7 cellular contexts compared by ENCODE assay signal in the genomic region with DNA sequence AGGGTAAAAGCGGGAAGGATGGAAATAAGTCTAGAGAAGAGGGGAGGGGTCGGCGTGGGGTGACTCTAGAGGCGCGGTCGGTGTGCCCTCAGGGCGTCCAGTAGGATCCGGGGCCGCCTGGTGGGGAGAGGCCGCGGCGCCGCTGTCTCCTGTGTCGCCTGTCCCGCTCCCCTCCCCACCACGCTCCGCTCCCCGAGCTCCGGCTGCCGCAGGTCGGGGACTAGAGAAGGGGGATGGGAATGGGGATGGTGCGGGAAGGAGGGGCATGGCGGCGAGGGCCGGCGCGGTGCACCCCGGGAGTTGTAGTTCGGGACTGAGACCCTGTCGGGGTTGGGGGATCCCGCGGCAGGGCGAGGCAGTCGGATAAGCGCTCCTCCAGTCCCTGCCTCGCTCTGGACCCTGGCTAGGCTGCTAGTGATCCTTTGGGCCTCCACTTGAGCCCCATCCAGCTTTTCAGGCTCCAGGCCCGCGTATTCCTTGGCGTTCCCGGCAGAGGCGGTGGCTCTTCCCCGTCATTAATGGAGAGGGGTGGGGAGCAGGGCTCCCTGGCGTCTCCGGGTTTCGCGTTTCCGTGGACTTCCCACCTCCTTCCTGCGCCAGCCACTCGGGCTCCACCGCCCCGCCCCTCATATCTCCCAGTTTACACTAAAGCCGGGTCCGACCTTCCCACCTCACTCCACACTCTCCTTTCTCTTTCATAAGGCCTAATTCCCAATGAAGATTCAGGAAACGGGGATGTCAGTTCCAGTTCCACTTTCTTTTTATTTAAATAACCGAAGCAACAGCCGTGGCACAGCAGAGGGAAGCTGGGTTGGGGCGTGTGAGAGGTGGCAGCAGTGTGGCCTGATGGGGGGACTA. TPM values are rescaled to one million over a fixed set of nuclear protein-coding genes. Genes with fewer than 3 reads are reported as not detected.
DNase-seq lines count a peak whose midpoint lies in the region; ATAC-seq, FAIRE-seq and TF ChIP-seq lines count a peak whose summit lies in the region.

A gene with protein sequence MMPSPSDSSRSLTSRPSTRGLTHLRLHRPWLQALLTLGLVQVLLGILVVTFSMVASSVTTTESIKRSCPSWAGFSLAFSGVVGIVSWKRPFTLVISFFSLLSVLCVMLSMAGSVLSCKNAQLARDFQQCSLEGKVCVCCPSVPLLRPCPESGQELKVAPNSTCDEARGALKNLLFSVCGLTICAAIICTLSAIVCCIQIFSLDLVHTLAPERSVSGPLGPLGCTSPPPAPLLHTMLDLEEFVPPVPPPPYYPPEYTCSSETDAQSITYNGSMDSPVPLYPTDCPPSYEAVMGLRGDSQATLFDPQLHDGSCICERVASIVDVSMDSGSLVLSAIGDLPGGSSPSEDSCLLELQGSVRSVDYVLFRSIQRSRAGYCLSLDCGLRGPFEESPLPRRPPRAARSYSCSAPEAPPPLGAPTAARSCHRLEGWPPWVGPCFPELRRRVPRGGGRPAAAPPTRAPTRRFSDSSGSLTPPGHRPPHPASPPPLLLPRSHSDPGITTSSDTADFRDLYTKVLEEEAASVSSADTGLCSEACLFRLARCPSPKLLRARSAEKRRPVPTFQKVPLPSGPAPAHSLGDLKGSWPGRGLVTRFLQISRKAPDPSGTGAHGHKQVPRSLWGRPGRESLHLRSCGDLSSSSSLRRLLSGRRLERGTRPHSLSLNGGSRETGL (minus strand): TSS at position 241 of the 858 bp plus-strand sequence. CDS start 606 bp downstream, outside the sequence.

- H4K20me1 ChIP-seq in H1 (replicated peaks in 1 of 2; ENCODE audit: control insufficient read depth in 1 of 2, insufficient read depth in 2 of 2, low read length in 2 of 2), result peaks cover 0 to 4% of the 10 kb centered on the region in 2 experiments

- no peak within 1 kb of the TSS for H3K23ac ChIP-seq in H1 (ENCODE audit: insufficient read length)

- H2AK5ac ChIP-seq in H1 (ENCODE audit: low read depth, low read length), result peak within 1 kb of the TSS; percentile 85; the same call in 1 of the 2 replicates

- peaks cover 14% of the 10 kb centered on the region for H3K36me3 Mint-ChIP-seq in memory B cell

- H4K91ac ChIP-seq in H1 (replicated peaks; ENCODE audit: insufficient read length, low read length), result peak within 1 kb of the TSS; percentile 87

- no peaks in the 10 kb centered on the region for H3K9me3 ChIP-seq in H1 (ENCODE audit: insufficient read depth in 2 of 2, low read depth in 1 of 2, low read length in 1 of 2)

- H3K27me3 ChIP-seq in H1 (replicated peaks in 1 of 4; ENCODE audit: control insufficient read depth in 3 of 4, extremely low read depth in 1 of 4, insufficient read depth in 3 of 4, low read length in 3 of 4), result no peaks in the 10 kb centered on the region

- H4K8ac ChIP-seq in H1 (ENCODE audit: extremely low read depth, insufficient read depth, low read length), result peak within 1 kb of the TSS; percentile 45

- peak within 1 kb of the TSS; percentile 90 for H3K4me3 Mint-ChIP-seq in memory B cell

- peak within 1 kb of the TSS; percentile 79 to 88 for H3K4me2 ChIP-seq in H1 (ENCODE audit: insufficient read depth in 1 of 2, low read depth in 2 of 2, low read length in 2 of 2)

- FAIRE-seq in GM18507 (lab: Jason Lieb, UNC), result peak; percentile 93
- no peak for FAIRE-seq in H1 (lab: Jason Lieb, UNC)

- H3K27ac Mint-ChIP-seq in memory B cell, result peak within 1 kb of the TSS; percentile 81

- 0 out of 2 replicates have a peak, but pooled peaks cover 2% of the 10 kb centered on the region for H3K79me1 ChIP-seq in H1 (ENCODE audit: low read depth, low read length)

- H3K56ac ChIP-seq in H1 (replicated peaks; ENCODE audit: insufficient read length, low read depth, low read length), result peak within 1 kb of the TSS; percentile 70

- peak within 1 kb of the TSS; percentile 50; the same call in 1 of the 2 replicates for H2BK12ac ChIP-seq in H1 (ENCODE audit: low read depth, low read length)

- H3K9me3 Mint-ChIP-seq in memory B cell, result no peaks in the 10 kb centered on the region

- H3K27me3 Mint-ChIP-seq in memory B cell, result no peaks in the 10 kb centered on the region

- H2BK5ac ChIP-seq in H1 (ENCODE audit: low read depth, low read length), result peak within 1 kb of the TSS; percentile 81

- H3K18ac ChIP-seq in H1 (ENCODE audit: extremely low read depth, low read length), result peak within 1 kb of the TSS; percentile 95

- CTCF ChIA-PET in H1 (lab: Charles Lee; ENCODE audit: partially characterized antibody), result interaction anchor here (0.6 to 15.2 kb wide), 9 partner anchors 8 to 1205 kb away, joined by 3 to 227 read pairs (median 3); partner anchors contain the start of genes CLK2, FDPS and RUSC1

- peak within 1 kb of the TSS; percentile 63 for H4K5ac ChIP-seq in H1 (ENCODE audit: insufficient read length, low read depth, low read length)

- no peak within 1 kb of the TSS for H2AFZ ChIP-seq in H1 (ENCODE audit: low read length)

- 12% methylated on average over 22 of the region's 57 CpGs; no CpG with 5 or more reads in 1 of the 2 experiments for WGBS in H1 (ENCODE audit: extremely low coverage in 1 of 2, insufficient coverage in 1 of 2, insufficient read length in 1 of 2, insufficient replicate concordance in 2 of 2, low coverage in 1 of 2, low lambda C conversion rate in 2 of 2, missing lambda C conversion rate in 1 of 2), 2 experiments

- H3K79me2 ChIP-seq in H1 (ENCODE audit: control insufficient read depth in 1 of 2, insufficient read depth in 2 of 2, low read length in 2 of 2), result 0 out of 4 replicates have a peak, but pooled peaks cover 0 to 6% of the 10 kb centered on the region in 2 experiments

- ATAC-seq in memory B cell (ENCODE audit: low read depth), result peak; percentile 63

- peaks cover 0 to 6% (median 2%) of the 10 kb centered on the region in 4 experiments; a peak in 2 of 8 replicates for H3K36me3 ChIP-seq in H1 (ENCODE audit: control insufficient read depth in 2 of 4, insufficient read depth in 4 of 4, low read length in 3 of 4)

- H3K4me1 Mint-ChIP-seq in memory B cell, result peaks cover 35% of the 10 kb centered on the region

- H3K23me2 ChIP-seq in H1 (ENCODE audit: low read depth, low read length), result peaks cover 12% of the 10 kb centered on the region; the same call in 1 of the 2 replicates

- POLR2A ChIA-PET in H1 (lab: Charles Lee; ENCODE audit: partially characterized antibody), result interaction anchor here (0.5 to 3.0 kb wide), 15 partner anchors 10 to 1420 kb away, joined by 3 to 19 read pairs (median 5); partner anchors contain the start of genes CLK2, HCN3, MTX1 and RUSC1

- H3K9ac ChIP-seq in H1 (replicated peaks in 1 of 4; ENCODE audit: extremely low read depth in 1 of 4, low read depth in 3 of 4, low read length in 3 of 4), result peak within 1 kb of the TSS; percentile 14 to 75 (median 37); a peak in 6 of 7 replicates

- no peak for TF ChIP-seq RAD21 in H1 (IDR thresholded peaks at IDR 0.05 in 1 of 2, conservative IDR thresholded peaks at IDR 0.05 in 1 of 2; ENCODE audit: low read depth in 2 of 2, low read length in 2 of 2)

- TF ChIP-seq POLR2A in H1 (IDR thresholded peaks at IDR 0.05; ENCODE audit: control extremely low read depth in 1 of 2, low read depth in 2 of 2, low read length in 2 of 2), result no peak; a peak in 2 of 3 replicates

- H3K4me1 ChIP-seq in H1 (replicated peaks in 1 of 4; ENCODE audit: control insufficient read depth in 3 of 4, insufficient read depth in 4 of 4, low read length in 3 of 4), result peaks cover 0 to 26% (median 16%) of the 10 kb centered on the region in 4 experiments; a peak in 6 of 7 replicates

- no peak within 1 kb of the TSS for H2BK120ac ChIP-seq in H1 (replicated peaks; ENCODE audit: low read depth, low read length)

- TF ChIP-seq CTCF in H1 (IDR thresholded peaks at IDR 0.05; ENCODE audit: control extremely low read depth in 1 of 3, insufficient read depth in 1 of 3, low read depth in 1 of 3, low read length in 3 of 3), result no peak

- peak within 1 kb of the TSS; percentile 21 for H3K14ac ChIP-seq in H1 (ENCODE audit: insufficient read length)

- DNase-seq in GM18507 (ENCODE audit: extremely low spot score, insufficient read length, low read depth) (peak; percentile 82), HK-2 (ENCODE audit: unreplicated experiment) (peak; percentile 76), NOMO-1 treated with DMSO at 0.1 percent for 48 hours (lab: John Stamatoyannopoulos, UW; ENCODE audit: unreplicated experiment) (peak; percentile 48), H1 (ENCODE audit: low read depth in 1 of 2, low spot score in 2 of 2) (peak; percentile 61 to 96), memory B cell (ENCODE audit: low spot score in 2 of 2) (peak; percentile 54 to 62)
- DNase-seq in activated CD8-positive, alpha-beta memory T cell treated with anti-CD3 and anti-CD28 coated beads for 48 hours (ENCODE audit: low read depth in 2 of 3, low spot score in 2 of 3), result peak; percentile 55 to 69 (median 68)
- peak; percentile 49 for DNase-seq in stimulated activated CD8-positive, alpha-beta memory T cell treated with anti-CD3 and anti-CD28 coated beads, Interleukin-12 subunit alpha, Interleukin-12 subunit beta, amount 100 ng/mL, for 24 hours (ENCODE audit: extremely low read depth)

- H3K4me3 ChIP-seq in H1 (ENCODE audit: extremely low read depth in 1 of 4, insufficient read depth in 2 of 4, low read depth in 3 of 4, low read length in 4 of 4), result peak within 1 kb of the TSS; percentile 57 to 91 (median 76)

- no peak within 1 kb of the TSS for H3K27ac ChIP-seq in H1 (ENCODE audit: low read depth, low read length)

- H2BK20ac ChIP-seq in H1 (ENCODE audit: low read length), result no peak within 1 kb of the TSS

- TF ChIP-seq EP300 in H1 (IDR thresholded peaks at IDR 0.05; ENCODE audit: borderline replicate concordance in 1 of 2, low read depth in 2 of 2, low read length in 2 of 2), result no peak

- H3K4ac ChIP-seq in H1 (replicated peaks; ENCODE audit: insufficient read length, low read depth, low read length), result peak within 1 kb of the TSS; percentile 66

- H2BK15ac ChIP-seq in H1 (ENCODE audit: low read length), result peak within 1 kb of the TSS; percentile 81

TF ChIP-seq in H1, 55 proteins besides CTCF, POLR2A, EP300 and RAD21 (continues in another document):
- TF ChIP-seq PHF8 (conservative IDR thresholded peaks at IDR 0.05; ENCODE audit: low read depth, low read length) (0 out of 2 replicates have a peak, but pooled peaks have one; percentile 47), GTF2F1 (IDR thresholded peaks at IDR 0.05; ENCODE audit: borderline replicate concordance, low read depth, low read length) (no peak), JUN (IDR thresholded peaks at IDR 0.05; ENCODE audit: low read depth, low read length) (no peak), SRF (IDR thresholded peaks at IDR 0.05; ENCODE audit: low read depth, low read length) (no peak), TCF12 (IDR thresholded peaks at IDR 0.05; ENCODE audit: low read depth, low read length) (no peak)

RNA-seq across cellular contexts. Expression of the gene that starts here (rescaled TPM):
- 52.2 and 55.4 TPM in 2 replicates for total RNA-seq in H1 (2021; fragmentation: NEBNext Ultra II Directional; extraction: Animal tissue kit (Norgen Biotek cat#: 25700))
- polyA plus RNA-seq in H1 (2011; rRNA removed), result 22.8 and 39.1 TPM in 2 replicates
- 16.5 TPM for polyA plus RNA-seq in H1 (2011; cell fraction: cytosol; rRNA removed)
- polyA plus RNA-seq in H1 (2011; cell fraction: nucleus; rRNA removed), result 58.2 TPM
- 39.5 to 52.0 TPM (median 47.1 TPM) in 4 replicates for polyA plus RNA-seq in H1 (2012, experiment 1 of 2)
- polyA plus RNA-seq in H1 (2012, experiment 2 of 2), result 47.8 TPM
- 38.5 TPM for polyA plus RNA-seq in H1 (2013, experiment 1 of 2)
- 41.8 TPM for polyA plus RNA-seq in H1 (2013, experiment 2 of 2)
- polyA minus RNA-seq in H1 (2011; rRNA and poly(A)+ RNA removed), result 8.3 and 11.1 TPM in 2 replicates
- polyA minus RNA-seq in H1 (2011; cell fraction: cytosol; rRNA and poly(A)+ RNA removed), result 22.6 TPM
- polyA minus RNA-seq in H1 (2011; cell fraction: nucleus; rRNA and poly(A)+ RNA removed), result 19.6 TPM
